8 cellular contexts compared by ENCODE assay signal in genomic region chr1:23422313-23422877, GRCh38. TPM values are rescaled to one million over a fixed set of nuclear protein-coding genes. Genes with fewer than 3 reads are reported as not detected.
DNase-seq lines count a peak whose midpoint lies in the region; ATAC-seq, FAIRE-seq and TF ChIP-seq lines count a peak whose summit lies in the region.

No MANE protein-coding gene starts in this region.

- peak overlapping the region in 1 of 2 experiments; percentile 12; a peak in 1 of 4 replicates for H3K27ac ChIP-seq in SK-N-SH (ENCODE audit: low read depth in 2 of 2, low read length in 1 of 2)

- WGBS in SK-N-SH (ENCODE audit: low lambda C conversion rate) = 76% methylated on average over 7 of the region's 13 CpGs

- POLR2A ChIA-PET in SK-N-SH (lab: Yijun Ruan, JAX) = interaction anchor here (0.5 kb wide), 1 partner anchor 65 kb away, joined by 6 read pairs; no protein-coding TSS in a partner anchor

- H3K9ac ChIP-seq in SK-N-SH = no peak overlapping the region

- no peak for ATAC-seq in HG02852 (IDR thresholded peaks at IDR 0.05; ENCODE audit: unreplicated experiment)
- no peak for ATAC-seq in GM19467 (IDR thresholded peaks at IDR 0.05; ENCODE audit: unreplicated experiment)

- TF ChIP-seq CTCF in SK-N-SH (IDR thresholded peaks at IDR 0.05) (no peak), D721Med (IDR thresholded peaks at IDR 0.05; ENCODE audit: insufficient read depth, missing control alignments) (no peak)

- H3K79me2 ChIP-seq in SK-N-SH (ENCODE audit: insufficient read depth) = no peaks in the 10 kb centered on the region

- CTCF ChIA-PET in SK-N-SH (lab: Yijun Ruan, JAX) = interaction anchor here (0.7 to 1.7 kb wide), 4 partner anchors 19 to 269 kb away, joined by 3 to 5 read pairs (median 3); partner anchors contain the start of gene RPL11

- H3K4me2 ChIP-seq in SK-N-SH = no peak overlapping the region

- DNase-seq in GF-D8 (lab: John Stamatoyannopoulos, UW) = peak; percentile 10
- DNase-seq in SK-N-SH = peak; percentile 73
- peak; percentile 84 for DNase-seq in amniotic epithelial cell (ENCODE audit: low read depth)
- DNase-seq in islet precursor cell = peak; percentile 70
- peak; percentile 18 to 21 for DNase-seq in stimulated activated CD8-positive, alpha-beta memory T cell treated with anti-CD3 and anti-CD28 coated beads, Interleukin-2, amount 100 ng/mL, for 48 hours (ENCODE audit: low read depth in 2 of 2)
- DNase-seq in D721Med (ENCODE audit: insufficient read length, low spot score) = no peak

- TF ChIP-seq EP300 in SK-N-SH (IDR thresholded peaks at IDR 0.05; ENCODE audit: borderline replicate concordance in 1 of 2, low read depth in 1 of 2, low read length in 1 of 2) = no peak

- TF ChIP-seq RAD21 in SK-N-SH (IDR thresholded peaks at IDR 0.05; ENCODE audit: low read length) = no peak

- no peak overlapping the region for H3K4me3 ChIP-seq in SK-N-SH (ENCODE audit: low read depth in 2 of 2, low read length in 1 of 2)

- no peaks in the 10 kb centered on the region for H3K9me3 ChIP-seq in SK-N-SH

- peaks cover 0 to 2% of the 10 kb centered on the region in 2 experiments for H3K36me3 ChIP-seq in SK-N-SH (replicated peaks in 1 of 2; ENCODE audit: control insufficient read depth in 1 of 2, insufficient read depth in 2 of 2, low read length in 1 of 2)

- no peaks in the 10 kb centered on the region for H4K20me1 ChIP-seq in SK-N-SH (ENCODE audit: insufficient read depth)

- H3K4me1 ChIP-seq in SK-N-SH (ENCODE audit: control insufficient read depth in 1 of 2, insufficient read depth in 2 of 2, low read depth in 1 of 2, low read length in 1 of 2) = peaks cover 0 to 30% of the 10 kb centered on the region in 2 experiments; a peak in 1 of 4 replicates

- no peaks in the 10 kb centered on the region for H3F3A ChIP-seq in SK-N-SH (replicated peaks; ENCODE audit: insufficient read depth)

- no peaks in the 10 kb centered on the region for H3K9me2 ChIP-seq in SK-N-SH

- no peak overlapping the region for H2AFZ ChIP-seq in SK-N-SH (ENCODE audit: low read depth)

- no peaks in the 10 kb centered on the region for H3K27me3 ChIP-seq in SK-N-SH (ENCODE audit: insufficient read depth)

- no peak for FAIRE-seq in D721Med (lab: Jason Lieb, UNC)

TF ChIP-seq in SK-N-SH, 30 proteins besides CTCF, POLR2A, EP300 and RAD21:
- no peak for TF ChIP-seq TCF12 (IDR thresholded peaks at IDR 0.05)
- no peak for TF ChIP-seq NRF1 (IDR thresholded peaks at IDR 0.05; ENCODE audit: low read depth, low read length)
- no peak for TF ChIP-seq GATA2 (CRISPR knock-in tag; IDR thresholded peaks at IDR 0.05)
- TF ChIP-seq ELF1 (IDR thresholded peaks at IDR 0.05) = no peak
- TF ChIP-seq SMC3 (IDR thresholded peaks at IDR 0.05; ENCODE audit: low read depth, low read length) = no peak
- TF ChIP-seq MAX (IDR thresholded peaks at IDR 0.05; ENCODE audit: low read depth) = no peak
- no peak for TF ChIP-seq FOSL2 (IDR thresholded peaks at IDR 0.05; ENCODE audit: borderline replicate concordance, low read depth)
- no peak for TF ChIP-seq NFIC (IDR thresholded peaks at IDR 0.05; ENCODE audit: borderline replicate concordance)
- no peak for TF ChIP-seq YY1 (IDR thresholded peaks at IDR 0.05; ENCODE audit: low read depth)
- no peak for TF ChIP-seq TAF1 (IDR thresholded peaks at IDR 0.05; ENCODE audit: borderline replicate concordance, low read depth, low read length)
- TF ChIP-seq MXI1 (IDR thresholded peaks at IDR 0.05; ENCODE audit: low read depth, low read length) = no peak; the same call in 1 of the 2 replicates
- no peak for TF ChIP-seq MEF2A (IDR thresholded peaks at IDR 0.05; ENCODE audit: borderline replicate concordance, low read depth)
- TF ChIP-seq, protein P1, sequence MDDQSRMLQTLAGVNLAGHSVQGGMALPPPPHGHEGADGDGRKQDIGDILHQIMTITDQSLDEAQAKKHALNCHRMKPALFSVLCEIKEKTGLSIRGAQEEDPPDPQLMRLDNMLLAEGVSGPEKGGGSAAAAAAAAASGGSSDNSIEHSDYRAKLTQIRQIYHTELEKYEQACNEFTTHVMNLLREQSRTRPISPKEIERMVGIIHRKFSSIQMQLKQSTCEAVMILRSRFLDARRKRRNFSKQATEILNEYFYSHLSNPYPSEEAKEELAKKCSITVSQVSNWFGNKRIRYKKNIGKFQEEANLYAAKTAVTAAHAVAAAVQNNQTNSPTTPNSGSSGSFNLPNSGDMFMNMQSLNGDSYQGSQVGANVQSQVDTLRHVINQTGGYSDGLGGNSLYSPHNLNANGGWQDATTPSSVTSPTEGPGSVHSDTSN (IDR thresholded peaks at IDR 0.05) = no peak
- TF ChIP-seq, protein P2, sequence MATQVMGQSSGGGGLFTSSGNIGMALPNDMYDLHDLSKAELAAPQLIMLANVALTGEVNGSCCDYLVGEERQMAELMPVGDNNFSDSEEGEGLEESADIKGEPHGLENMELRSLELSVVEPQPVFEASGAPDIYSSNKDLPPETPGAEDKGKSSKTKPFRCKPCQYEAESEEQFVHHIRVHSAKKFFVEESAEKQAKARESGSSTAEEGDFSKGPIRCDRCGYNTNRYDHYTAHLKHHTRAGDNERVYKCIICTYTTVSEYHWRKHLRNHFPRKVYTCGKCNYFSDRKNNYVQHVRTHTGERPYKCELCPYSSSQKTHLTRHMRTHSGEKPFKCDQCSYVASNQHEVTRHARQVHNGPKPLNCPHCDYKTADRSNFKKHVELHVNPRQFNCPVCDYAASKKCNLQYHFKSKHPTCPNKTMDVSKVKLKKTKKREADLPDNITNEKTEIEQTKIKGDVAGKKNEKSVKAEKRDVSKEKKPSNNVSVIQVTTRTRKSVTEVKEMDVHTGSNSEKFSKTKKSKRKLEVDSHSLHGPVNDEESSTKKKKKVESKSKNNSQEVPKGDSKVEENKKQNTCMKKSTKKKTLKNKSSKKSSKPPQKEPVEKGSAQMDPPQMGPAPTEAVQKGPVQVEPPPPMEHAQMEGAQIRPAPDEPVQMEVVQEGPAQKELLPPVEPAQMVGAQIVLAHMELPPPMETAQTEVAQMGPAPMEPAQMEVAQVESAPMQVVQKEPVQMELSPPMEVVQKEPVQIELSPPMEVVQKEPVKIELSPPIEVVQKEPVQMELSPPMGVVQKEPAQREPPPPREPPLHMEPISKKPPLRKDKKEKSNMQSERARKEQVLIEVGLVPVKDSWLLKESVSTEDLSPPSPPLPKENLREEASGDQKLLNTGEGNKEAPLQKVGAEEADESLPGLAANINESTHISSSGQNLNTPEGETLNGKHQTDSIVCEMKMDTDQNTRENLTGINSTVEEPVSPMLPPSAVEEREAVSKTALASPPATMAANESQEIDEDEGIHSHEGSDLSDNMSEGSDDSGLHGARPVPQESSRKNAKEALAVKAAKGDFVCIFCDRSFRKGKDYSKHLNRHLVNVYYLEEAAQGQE (IDR thresholded peaks at IDR 0.05; ENCODE audit: low read depth, low read length) = no peak
- no peak for TF ChIP-seq IRF3 (IDR thresholded peaks at IDR 0.05; ENCODE audit: low read depth, low read length)
- no peak for TF ChIP-seq RFX5 (IDR thresholded peaks at IDR 0.05; ENCODE audit: low read length)
- TF ChIP-seq RCOR1 (IDR thresholded peaks at IDR 0.05; ENCODE audit: low read length) = no peak
- TF ChIP-seq SIN3A (IDR thresholded peaks at IDR 0.05; ENCODE audit: borderline replicate concordance, low read depth, low read length) = no peak
- TF ChIP-seq GABPA (IDR thresholded peaks at IDR 0.05; ENCODE audit: low read depth) = no peak
TF ChIP-seq in SK-N-SH: peak in this region for 0.

RNA-seq across cellular contexts. Expression of gene TCEA3, which starts 2.2 kb away (rescaled TPM):
- polyA plus RNA-seq in SK-N-SH (2012; rRNA removed) = 1.1 and 1.2 TPM in 2 replicates
- polyA plus RNA-seq in SK-N-SH (2012; cell fraction: cytosol; rRNA removed) = 0.68 and 0.90 TPM in 2 replicates
- 3.9 and 4.7 TPM in 2 replicates for polyA plus RNA-seq in SK-N-SH (2012; cell fraction: nucleus; rRNA removed)

RNA-seq across cellular contexts. Expression of gene ZNF436, which starts 52.8 kb away (rescaled TPM):
- polyA plus RNA-seq in SK-N-SH (2012; rRNA removed) = 5.0 and 6.4 TPM in 2 replicates
- 6.5 and 7.1 TPM in 2 replicates for polyA plus RNA-seq in SK-N-SH (2012; cell fraction: cytosol; rRNA removed)
- polyA plus RNA-seq in SK-N-SH (2012; cell fraction: nucleus; rRNA removed) = 5.1 and 9.1 TPM in 2 replicates
